13 cellular contexts compared by ENCODE assay signal in genomic region chr3:110971010-110971585, GRCh38.
"Had no signal": no experiment of that assay in that cellular context is flagged by ENCODE, and none has a peak within 500 bp of the region (broad histone marks: within the 10 kb centered on the region; RNA-seq: fewer than 3 reads in every experiment).

No MANE protein-coding gene starts in this region.

- H3K4me3 ChIP-seq: ascending aorta, colonic mucosa, heart left ventricle, ovary, testis, upper lobe of right lung had no signal

- H3K27ac ChIP-seq: ascending aorta, colonic mucosa, foreskin keratinocyte, heart left ventricle, ovary, testis, upper lobe of right lung had no signal

- H3K9me3 ChIP-seq: colonic mucosa, ovary, testis, upper lobe of right lung had no signal

- H3K27me3 ChIP-seq: ascending aorta, colonic mucosa, foreskin keratinocyte, heart left ventricle, ovary, testis, upper lobe of right lung had no signal

- ATAC-seq: foreskin keratinocyte; heart left ventricle; naive thymus-derived CD8-positive, alpha-beta T cell; stimulated activated naive CD8-positive, alpha-beta T cell treated with anti-CD3 and anti-CD28 coated beads, Interleukin-15, amount 100 ng/mL, for 72 hours; upper lobe of right lung had no signal

- H3K36me3 ChIP-seq: ascending aorta, colonic mucosa, heart left ventricle, ovary, upper lobe of right lung had no signal

- H3K4me1 ChIP-seq: ascending aorta, colonic mucosa, foreskin keratinocyte, heart left ventricle, testis, upper lobe of right lung had no signal

- DNase-seq: activated CD4-positive, alpha-beta T cell treated with anti-CD3 and anti-CD28 coated beads, Interleukin-2, amount 10 ng/mL, durations not matched to agents 24 days and 14 days; activated naive CD4-positive, alpha-beta T cell; colonic mucosa; foreskin keratinocyte; heart left ventricle; mammary epithelial cell; naive thymus-derived CD8-positive, alpha-beta T cell; ovary; stimulated activated CD4-positive, alpha-beta T cell treated with anti-CD3 and anti-CD28 coated beads, Interleukin-4, amount 100 ng/mL, for 24 hours; stimulated activated naive CD8-positive, alpha-beta T cell treated with anti-CD3 and anti-CD28 coated beads, Interleukin-15, amount 100 ng/mL, for 72 hours; testis; upper lobe of right lung had no signal
